ENCODE assay signal across 18 cellular contexts in the genomic region with DNA sequence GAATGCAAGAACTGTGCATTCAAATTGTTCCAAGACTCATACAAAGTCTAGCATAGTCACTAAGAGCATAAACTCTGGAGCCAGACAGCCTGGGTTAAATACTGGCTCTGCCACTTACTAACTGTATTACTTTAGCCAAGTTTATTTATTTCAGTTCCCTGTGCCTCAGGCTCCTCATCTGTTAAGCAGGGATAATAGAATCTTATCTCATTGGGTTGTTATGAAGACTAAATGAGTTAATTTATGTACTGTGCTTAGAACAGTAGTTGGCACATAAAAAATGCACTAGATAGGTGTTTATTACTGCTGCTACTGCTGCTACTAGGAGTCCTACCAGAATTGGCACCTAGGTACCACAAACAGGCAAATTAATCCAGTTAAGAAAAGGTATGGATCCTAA. TPM values are rescaled to one million over a fixed set of nuclear protein-coding genes. Genes with fewer than 3 reads are reported as not detected.
DNase-seq lines count a peak whose midpoint lies in the region; ATAC-seq, FAIRE-seq and TF ChIP-seq lines count a peak whose summit lies in the region.
"Had no signal": no experiment of that assay in that cellular context is flagged by ENCODE, and none has a peak within 500 bp of the region (broad histone marks: within the 10 kb centered on the region; RNA-seq: fewer than 3 reads in every experiment).

No MANE protein-coding gene starts in this region.

- H3K27me3 Mint-ChIP-seq in natural killer cell (ENCODE audit: low read depth in 2 of 2) (no peaks in the 10 kb centered on the region), T-helper 17 cell (no peaks in the 10 kb centered on the region)
- H3K27me3 Mint-ChIP-seq in natural killer cell treated with Interleukin-12 subunit alpha and Interleukin-12 subunit beta and Interleukin-15 and Interleukin-18, amount 100 ng/mL, for 72 hours = no peaks in the 10 kb centered on the region
- H3K27me3 Mint-ChIP-seq in activated naive CD4-positive, alpha-beta T cell treated with anti-CD3 and anti-CD28 coated beads for 36 hours (ENCODE audit: low read depth) = no peaks in the 10 kb centered on the region
- H3K27me3 Mint-ChIP-seq: CD4-positive, alpha-beta memory T cell had no signal

- DNase-seq in natural killer cell (no peak), T-helper 17 cell (no peak), keratinocyte (ENCODE audit: low read depth, low spot score) (no peak), foreskin melanocyte (no peak), ecto neural progenitor cell (ENCODE audit: low spot score) (no peak)
- no peak for DNase-seq in natural killer cell treated with Interleukin-12 subunit alpha and Interleukin-12 subunit beta and Interleukin-15 and Interleukin-18, amount 100 ng/mL, for 72 hours (ENCODE audit: low spot score)
- no peak for DNase-seq in activated naive CD4-positive, alpha-beta T cell treated with anti-CD3 and anti-CD28 coated beads for 36 hours
- DNase-seq: CD4-positive, alpha-beta memory T cell; DMS53; KG1; NCI-H1417; NCI-H187; NCI-H2107; NCI-H510A; NCI-H774 had no signal

- H3K27ac Mint-ChIP-seq in natural killer cell (peak overlapping the region; percentile 21 to 22), T-helper 17 cell (peak overlapping the region; percentile 30)
- no peak overlapping the region for H3K27ac Mint-ChIP-seq in natural killer cell treated with Interleukin-12 subunit alpha and Interleukin-12 subunit beta and Interleukin-15 and Interleukin-18, amount 100 ng/mL, for 72 hours
- H3K27ac Mint-ChIP-seq in activated naive CD4-positive, alpha-beta T cell treated with anti-CD3 and anti-CD28 coated beads for 36 hours = no peak overlapping the region

- H3K9ac ChIP-seq in keratinocyte (ENCODE audit: control insufficient read depth, extremely low read depth, insufficient read depth, low read length) = no peak overlapping the region

- H4K20me1 ChIP-seq in keratinocyte (ENCODE audit: control insufficient read depth, extremely low read depth, insufficient read depth, low read length) = peaks cover 23% of the 10 kb centered on the region

- H3K4me3 Mint-ChIP-seq in natural killer cell (peak overlapping the region; percentile 15), T-helper 17 cell (no peak overlapping the region)
- no peak overlapping the region for H3K4me3 Mint-ChIP-seq in natural killer cell treated with Interleukin-12 subunit alpha and Interleukin-12 subunit beta and Interleukin-15 and Interleukin-18, amount 100 ng/mL, for 72 hours
- no peak overlapping the region for H3K4me3 Mint-ChIP-seq in activated naive CD4-positive, alpha-beta T cell treated with anti-CD3 and anti-CD28 coated beads for 36 hours

- H2AFZ ChIP-seq in keratinocyte (ENCODE audit: control insufficient read depth, low read length) = no peak overlapping the region

- H3K4me1 Mint-ChIP-seq in natural killer cell (peaks cover 72 to 79% of the 10 kb centered on the region in 2 donors), T-helper 17 cell (peaks cover 33% of the 10 kb centered on the region)
- H3K4me1 Mint-ChIP-seq in natural killer cell treated with Interleukin-12 subunit alpha and Interleukin-12 subunit beta and Interleukin-15 and Interleukin-18, amount 100 ng/mL, for 72 hours (ENCODE audit: low read depth in 2 of 2) = peaks cover 59 to 69% of the 10 kb centered on the region in 2 donors
- H3K4me1 Mint-ChIP-seq in activated naive CD4-positive, alpha-beta T cell treated with anti-CD3 and anti-CD28 coated beads for 36 hours (ENCODE audit: low read depth) = peaks cover 53% of the 10 kb centered on the region

- TF ChIP-seq CTCF in natural killer cell (IDR thresholded peaks at IDR 0.05) = no peak
- no peak for TF ChIP-seq CTCF in keratinocyte (optimal IDR thresholded peaks at IDR 0.05 in 1 of 3, IDR thresholded peaks at IDR 0.05 in 1 of 3, conservative IDR thresholded peaks at IDR 0.05 in 1 of 3; ENCODE audit: extremely low read depth in 1 of 3, insufficient read depth in 2 of 3, low read length in 3 of 3)

- H3K27me3 ChIP-seq in keratinocyte (ENCODE audit: control insufficient read depth, extremely low read depth, insufficient read depth, low read length) = no peaks in the 10 kb centered on the region

- CTCF ChIA-PET in activated naive CD4-positive, alpha-beta T cell treated with anti-CD3 and anti-CD28 coated beads for 36 hours (lab: Charles Lee) = no interaction called here

- H3K9me3 ChIP-seq in T-helper 17 cell (ENCODE audit: control insufficient read depth, low read length, poor library complexity, severe bottlenecking) (no peaks in the 10 kb centered on the region), keratinocyte (ENCODE audit: control insufficient read depth, low read depth, low read length) (peaks cover 5% of the 10 kb centered on the region)

- H3K4me1 ChIP-seq in keratinocyte (ENCODE audit: control insufficient read depth, extremely low read depth, insufficient read depth, low read length) = peaks cover 10% of the 10 kb centered on the region

- peaks cover 6 to 8% of the 10 kb centered on the region in 2 donors for H3K9me3 Mint-ChIP-seq in natural killer cell
- H3K9me3 Mint-ChIP-seq in natural killer cell treated with Interleukin-12 subunit alpha and Interleukin-12 subunit beta and Interleukin-15 and Interleukin-18, amount 100 ng/mL, for 72 hours = peaks cover 15% of the 10 kb centered on the region
- H3K9me3 Mint-ChIP-seq in activated naive CD4-positive, alpha-beta T cell treated with anti-CD3 and anti-CD28 coated beads for 36 hours = peaks cover 31% of the 10 kb centered on the region

- no peak for ATAC-seq in natural killer cell
- ATAC-seq in natural killer cell treated with Interleukin-12 subunit alpha and Interleukin-12 subunit beta and Interleukin-15 and Interleukin-18, amount 100 ng/mL, for 72 hours = no peak
- ATAC-seq in T-helper 17 cell = no peak
- ATAC-seq: HepG2, Right ventricle myocardium inferior had no signal

- H3K9me1 ChIP-seq in keratinocyte (ENCODE audit: control insufficient read depth, extremely low read depth, insufficient read depth, low read length) = no peaks in the 10 kb centered on the region

- H3K4me2 ChIP-seq in keratinocyte (ENCODE audit: control insufficient read depth, extremely low read depth, insufficient read depth, low read depth, low read length) = no peak overlapping the region

- intact Hi-C loops in natural killer cell (cut with micrococcal nuclease) = no loop called here
- intact Hi-C loops in activated naive CD4-positive, alpha-beta T cell treated with anti-CD3 and anti-CD28 coated beads for 36 hours (cut with micrococcal nuclease) = no loop called here

- peaks cover 100% of the 10 kb centered on the region for H3K79me2 ChIP-seq in keratinocyte (ENCODE audit: control insufficient read depth, insufficient read depth, low read length)

- H3K36me3 ChIP-seq in keratinocyte (ENCODE audit: control insufficient read depth in 2 of 2, extremely low read depth in 1 of 2, insufficient read depth in 2 of 2, low read length in 2 of 2) = peaks cover 0 to 3% of the 10 kb centered on the region in 2 experiments

- dilution Hi-C loops in keratinocyte (cut with MboI; ENCODE audit: extremely low pct_ligation_motif_present, low sequenced_read_pairs) = no loop called here

- peaks cover 10% of the 10 kb centered on the region for H3K36me3 Mint-ChIP-seq in natural killer cell
- peaks cover 19% of the 10 kb centered on the region for H3K36me3 Mint-ChIP-seq in natural killer cell treated with Interleukin-12 subunit alpha and Interleukin-12 subunit beta and Interleukin-15 and Interleukin-18, amount 100 ng/mL, for 72 hours
- peaks cover 5% of the 10 kb centered on the region for H3K36me3 Mint-ChIP-seq in T-helper 17 cell (ENCODE audit: low read depth)
- H3K36me3 Mint-ChIP-seq in activated naive CD4-positive, alpha-beta T cell treated with anti-CD3 and anti-CD28 coated beads for 36 hours (ENCODE audit: low read depth) = peaks cover 45% of the 10 kb centered on the region

- no peak overlapping the region for H3K4me3 ChIP-seq in keratinocyte (ENCODE audit: control insufficient read depth in 2 of 3, extremely low read depth in 1 of 3, insufficient read depth in 2 of 3, low read depth in 1 of 3, low read length in 3 of 3)

- H3K27ac ChIP-seq in keratinocyte (ENCODE audit: control insufficient read depth, insufficient read depth, low read length) = no peak overlapping the region

- peak; percentile 51 for FAIRE-seq in keratinocyte (lab: Jason Lieb, UNC)
- FAIRE-seq: HepG2, RCC 7860 had no signal

RNA-seq across cellular contexts. Expression of a gene that starts 45.9 kb away (rescaled TPM):
- 10 to 100 TPM; 61.3 to 67.0 (median 62.7) TPM for total RNA-seq in natural killer cell
- 10 to 100 TPM; 43.9 to 44.3 TPM for total RNA-seq in natural killer cell treated with Interleukin-12 subunit alpha and Interleukin-12 subunit beta and Interleukin-15 and Interleukin-18, amount 100 ng/mL, for 72 hours
- total RNA-seq in T-helper 17 cell = 10 to 100 TPM; 42.2 to 45.2 TPM
- polyA plus RNA-seq in keratinocyte = 62.0 to 73.3 TPM (median 68.5 TPM) in 3 replicates
- polyA plus RNA-seq in keratinocyte (2011; ENCODE audit: low read depth) = 10.7 TPM
- polyA plus RNA-seq in keratinocyte (2011; cell fraction: cytosol; rRNA removed) = 44.5 and 70.9 TPM in 2 replicates
- polyA plus RNA-seq in keratinocyte (2011; cell fraction: nucleus; rRNA removed) = 52.7 and 60.1 TPM in 2 replicates
- 33.2 and 50.8 TPM in 2 replicates for polyA plus RNA-seq in keratinocyte (2012; ENCODE audit: low replicate concordance)
- polyA minus RNA-seq in keratinocyte = 122 to 165 TPM (median 142 TPM) in 3 replicates
- polyA minus RNA-seq in keratinocyte (2011; cell fraction: cytosol; rRNA and poly(A)+ RNA removed) = 90.7 TPM
- polyA minus RNA-seq in keratinocyte (2011; cell fraction: nucleus; rRNA and poly(A)+ RNA removed) = 97.9 and 213 TPM in 2 replicates
- total RNA-seq in activated naive CD4-positive, alpha-beta T cell treated with anti-CD3 and anti-CD28 coated beads for 36 hours = 10 to 100 TPM; 25.9 to 27.8 TPM

Comparison
In these comparisons a context has a peak if more than half of its experiments do, and no peak if none do; other contexts are left out.
1. H3K27ac Mint-ChIP-seq: peak in natural killer cell (2 of 2) and T-helper 17 cell (single experiment); none in natural killer cell treated with Interleukin-12 subunit alpha and Interleukin-12 subunit beta and Interleukin-15 and Interleukin-18, amount 100 ng/mL, for 72 hours (0 of 2) and activated naive CD4-positive, alpha-beta T cell treated with anti-CD3 and anti-CD28 coated beads for 36 hours (single experiment).